In the genomic region with DNA sequence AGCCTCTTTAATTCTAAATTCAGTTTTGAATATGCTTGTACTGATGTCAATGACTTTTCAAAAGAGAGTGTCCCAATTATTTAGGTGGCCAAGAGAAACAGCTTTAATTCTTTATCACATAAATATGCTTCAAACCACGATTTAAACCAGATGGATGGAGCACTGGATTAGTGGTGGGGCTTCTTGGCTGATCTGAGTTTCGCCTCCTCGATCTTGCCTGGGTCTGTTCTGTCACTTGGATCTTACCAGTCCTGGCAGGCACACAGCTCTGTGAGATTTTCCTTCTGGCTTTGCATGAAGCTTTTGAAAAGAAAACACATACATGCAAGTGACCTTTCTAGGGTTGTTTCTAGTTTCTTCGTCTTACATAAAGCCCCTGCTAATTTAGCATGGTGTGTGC, we compare ENCODE assay signal across 21 cellular contexts.
DNase-seq lines count a peak whose midpoint lies in the region; ATAC-seq, FAIRE-seq and TF ChIP-seq lines count a peak whose summit lies in the region.
"Had no signal": no experiment of that assay in that cellular context is flagged by ENCODE, and none has a peak within 500 bp of the region (broad histone marks: within the 10 kb centered on the region; RNA-seq: fewer than 3 reads in every experiment).

No MANE protein-coding gene starts in this region.

- TF ChIP-seq POLR2A in heart left ventricle (IDR thresholded peaks at IDR 0.05) (no peak), GM12891 (IDR thresholded peaks at IDR 0.05; ENCODE audit: low read depth, low read length) (no peak)

- no peaks in the 10 kb centered on the region for H3K36me3 ChIP-seq in heart left ventricle
- H3K36me3 ChIP-seq in left lung, result no peaks in the 10 kb centered on the region
- H3K36me3 ChIP-seq in smooth muscle cell (ENCODE audit: low read depth), result no peaks in the 10 kb centered on the region
- H3K36me3 ChIP-seq: HAP-1 had no signal

- intact Hi-C loops in heart left ventricle (cut with DNase I) (no loop called here), left lung (cut with DNase I) (no loop called here)

- H3K79me2 ChIP-seq in smooth muscle cell (ENCODE audit: low read depth), result no peaks in the 10 kb centered on the region

- peaks cover 0 to 10% (median 0%) of the 10 kb centered on the region in 12 donors for H3K4me1 ChIP-seq in heart left ventricle
- no peaks in the 10 kb centered on the region for H3K4me1 ChIP-seq in left lung
- no peaks in the 10 kb centered on the region for H3K4me1 ChIP-seq in smooth muscle cell (ENCODE audit: low read depth)
- H3K4me1 ChIP-seq: A549, Caco-2, HAP-1 had no signal

- H3K4me3 Mint-ChIP-seq in immature natural killer cell, result no peak overlapping the region
- H3K4me3 Mint-ChIP-seq: CD4-positive, alpha-beta T cell; IgD-negative memory B cell had no signal

- WGBS in heart left ventricle, 4 donors, result 61 to 68% (median 64%) methylated on average over 4 of the region's 4 CpGs
- WGBS in smooth muscle cell (ENCODE audit: low lambda C conversion rate), result 38% methylated on average over 4 of the region's 4 CpGs

- peak; percentile 5 for DNase-seq in astrocyte of the hippocampus (ENCODE audit: low read depth, low spot score)
- peak in 3 of 5 donors; percentile 19 to 63 (median 35) for DNase-seq in heart left ventricle
- no peak for DNase-seq in left lung
- DNase-seq in smooth muscle cell (lab: John Stamatoyannopoulos, UW; ENCODE audit: unreplicated experiment), result no peak
- DNase-seq in activated T-cell treated with anti-CD3 and anti-CD28 coated beads for 4 hours, result no peak
- no peak for DNase-seq in immature natural killer cell
- DNase-seq in GM12891 (ENCODE audit: insufficient read length, low spot score), result no peak
- DNase-seq: Caco-2; CD4-positive, alpha-beta T cell; DMS153; GDM1; Karpas-422; NCI-H1048; NCI-H146; NCI-H2081; OCI-M1; SHP77 treated with DMSO at 0.1 percent for 48 hours had no signal

- TF ChIP-seq CTCF in heart left ventricle (IDR thresholded peaks at IDR 0.05), result no peak
- TF ChIP-seq CTCF in left lung (IDR thresholded peaks at IDR 0.05), result no peak
- no peak for TF ChIP-seq CTCF in smooth muscle cell (IDR thresholded peaks at IDR 0.05; ENCODE audit: borderline replicate concordance, insufficient read depth, poor library complexity, severe bottlenecking)

- H3K36me3 Mint-ChIP-seq in immature natural killer cell, result no peaks in the 10 kb centered on the region

- no peak overlapping the region for H3K9ac ChIP-seq in smooth muscle cell (ENCODE audit: low read depth)

- H3K4me3 ChIP-seq in heart left ventricle (no peak overlapping the region), left lung (no peak overlapping the region), smooth muscle cell (no peak overlapping the region)
- H3K4me3 ChIP-seq: A549, HAP-1 had no signal

- peak overlapping the region; percentile 9 for H3K4me2 ChIP-seq in smooth muscle cell
- H3K4me2 ChIP-seq: A549 had no signal

- H2AFZ ChIP-seq in smooth muscle cell (ENCODE audit: low read depth), result no peak overlapping the region

- H3K27me3 ChIP-seq in heart left ventricle (no peaks in the 10 kb centered on the region), left lung (no peaks in the 10 kb centered on the region), smooth muscle cell (ENCODE audit: low read depth) (no peaks in the 10 kb centered on the region)

- no peaks in the 10 kb centered on the region for H3K9me3 Mint-ChIP-seq in immature natural killer cell
- H3K9me3 Mint-ChIP-seq: CD4-positive, alpha-beta T cell had no signal

- ATAC-seq in heart left ventricle (peak in 3 of 4 donors; percentile 54 to 59 (median 58)), left lung (peak; percentile 47), GM19463 (IDR thresholded peaks at IDR 0.05; ENCODE audit: unreplicated experiment) (no peak)
- ATAC-seq: A549 had no signal

- H3K27ac Mint-ChIP-seq in immature natural killer cell, result no peak overlapping the region
- H3K27ac Mint-ChIP-seq: CD4-positive, alpha-beta T cell; IgD-negative memory B cell had no signal

- H3K4me1 Mint-ChIP-seq in immature natural killer cell, result no peaks in the 10 kb centered on the region
- H3K4me1 Mint-ChIP-seq: IgD-negative memory B cell had no signal

- H3K27me3 Mint-ChIP-seq in immature natural killer cell (ENCODE audit: low read depth in 3 of 3), result peaks cover 0 to 3% (median 0%) of the 10 kb centered on the region in 3 donors
- H3K27me3 Mint-ChIP-seq: CD4-positive, alpha-beta T cell; IgD-negative memory B cell had no signal

- H3F3A ChIP-seq in smooth muscle cell (ENCODE audit: low read depth), result no peaks in the 10 kb centered on the region

- no peak for FAIRE-seq in GM12891 (lab: Jason Lieb, UNC)
- FAIRE-seq: A549 had no signal

- H3K9me3 ChIP-seq in heart left ventricle (no peaks in the 10 kb centered on the region), left lung (no peaks in the 10 kb centered on the region), smooth muscle cell (replicated peaks; ENCODE audit: low read depth) (no peaks in the 10 kb centered on the region)
- H3K9me3 ChIP-seq: A549, HAP-1 had no signal

- no peaks in the 10 kb centered on the region for H4K20me1 ChIP-seq in smooth muscle cell (ENCODE audit: low read depth)

- no peak overlapping the region for H3K27ac ChIP-seq in heart left ventricle
- no peak overlapping the region for H3K27ac ChIP-seq in left lung
- no peak overlapping the region for H3K27ac ChIP-seq in smooth muscle cell (ENCODE audit: low read depth)
- H3K27ac ChIP-seq: A549 had no signal

TF ChIP-seq in GM12891, 5 proteins besides CTCF, POLR2A, EP300 and RAD21:
- TF ChIP-seq SPI1 (IDR thresholded peaks at IDR 0.05; ENCODE audit: low read depth, low read length) (no peak), POU2F2 (IDR thresholded peaks at IDR 0.05; ENCODE audit: low read depth, low read length) (no peak), TAF1 (IDR thresholded peaks at IDR 0.05; ENCODE audit: low read depth, low read length) (no peak), PAX5 (IDR thresholded peaks at IDR 0.05; ENCODE audit: insufficient read depth, low read length, severe bottlenecking) (no peak), POLR2AphosphoS5 (IDR thresholded peaks at IDR 0.05; ENCODE audit: low read depth, low read length) (no peak)

Comparison
In these comparisons a context has a peak if more than half of its experiments do, and no peak if none do; other contexts are left out.
1. DNase-seq: peak in astrocyte of the hippocampus (single experiment) and heart left ventricle (3 of 5); none in left lung (0 of 2), smooth muscle cell (single experiment), activated T-cell treated with anti-CD3 and anti-CD28 coated beads for 4 hours (single experiment), immature natural killer cell (0 of 3) and GM12891 (single experiment).